19 cellular contexts compared by ENCODE assay signal in genomic region chr16:11384184-11384955, GRCh38.
"Had no signal": no experiment of that assay in that cellular context is flagged by ENCODE, and none has a peak within 500 bp of the region (broad histone marks: within the 10 kb centered on the region; RNA-seq: fewer than 3 reads in every experiment).

No MANE protein-coding gene starts in this region.

- H3K27ac ChIP-seq: esophagus muscularis mucosa, foreskin keratinocyte, heart right ventricle, stomach, thyroid gland had no signal

- H3K4me1 ChIP-seq: foreskin keratinocyte had no signal

- DNase-seq: activated CD4-positive, alpha-beta T cell treated with anti-CD3 and anti-CD28 coated beads, Interleukin-2, amount 10 ng/mL, durations not matched to agents 7 days and 5 days; activated CD4-positive, CD25-positive, alpha-beta regulatory T cell treated with anti-CD3 and anti-CD28 coated beads, Interleukin-2, amount 50 U/mL, for 72 hours; activated CD8-positive, alpha-beta T cell treated with anti-CD3 and anti-CD28 coated beads for 36 hours; activated gamma-delta T cell treated with Interleukin-2 at 50 U/mL for 16 hours; activated naive CD8-positive, alpha-beta T cell treated with anti-CD3 and anti-CD28 coated beads, Interleukin-2, amount 50 U/mL, for 24 hours; activated T-cell treated with anti-CD3 and anti-CD28 coated beads, Interleukin-2, amount 50 U/mL, for 4 hours; amygdala; effector CD4-positive, alpha-beta T cell; foreskin keratinocyte; heart right ventricle; left colon; small intestine; stimulated activated CD4-positive, alpha-beta T cell treated with anti-CD3 and anti-CD28 coated beads, Interleukin-1b, Interleukin-23, amount 100 ng/mL, for 48 hours; stimulated activated CD4-positive, alpha-beta T cell treated with anti-CD3 and anti-CD28 coated beads, Interleukin-4, amount 100 ng/mL, for 4 hours; stimulated activated CD8-positive, alpha-beta memory T cell treated with anti-CD3 and anti-CD28 coated beads, Interleukin-4, amount 100 ng/mL, for 48 hours; stomach; T-helper 2 cell; thyroid gland had no signal

- H3K4me3 ChIP-seq: esophagus muscularis mucosa, heart right ventricle, stomach, thyroid gland had no signal

- H3K36me3 ChIP-seq: esophagus muscularis mucosa, heart right ventricle, stomach, thyroid gland had no signal

- H3K27me3 ChIP-seq: foreskin keratinocyte, thyroid gland had no signal

- H3K9me3 ChIP-seq: esophagus muscularis mucosa, heart right ventricle, stomach, thyroid gland had no signal
